ENCODE assay signal across 1 cellular context in the genomic region with DNA sequence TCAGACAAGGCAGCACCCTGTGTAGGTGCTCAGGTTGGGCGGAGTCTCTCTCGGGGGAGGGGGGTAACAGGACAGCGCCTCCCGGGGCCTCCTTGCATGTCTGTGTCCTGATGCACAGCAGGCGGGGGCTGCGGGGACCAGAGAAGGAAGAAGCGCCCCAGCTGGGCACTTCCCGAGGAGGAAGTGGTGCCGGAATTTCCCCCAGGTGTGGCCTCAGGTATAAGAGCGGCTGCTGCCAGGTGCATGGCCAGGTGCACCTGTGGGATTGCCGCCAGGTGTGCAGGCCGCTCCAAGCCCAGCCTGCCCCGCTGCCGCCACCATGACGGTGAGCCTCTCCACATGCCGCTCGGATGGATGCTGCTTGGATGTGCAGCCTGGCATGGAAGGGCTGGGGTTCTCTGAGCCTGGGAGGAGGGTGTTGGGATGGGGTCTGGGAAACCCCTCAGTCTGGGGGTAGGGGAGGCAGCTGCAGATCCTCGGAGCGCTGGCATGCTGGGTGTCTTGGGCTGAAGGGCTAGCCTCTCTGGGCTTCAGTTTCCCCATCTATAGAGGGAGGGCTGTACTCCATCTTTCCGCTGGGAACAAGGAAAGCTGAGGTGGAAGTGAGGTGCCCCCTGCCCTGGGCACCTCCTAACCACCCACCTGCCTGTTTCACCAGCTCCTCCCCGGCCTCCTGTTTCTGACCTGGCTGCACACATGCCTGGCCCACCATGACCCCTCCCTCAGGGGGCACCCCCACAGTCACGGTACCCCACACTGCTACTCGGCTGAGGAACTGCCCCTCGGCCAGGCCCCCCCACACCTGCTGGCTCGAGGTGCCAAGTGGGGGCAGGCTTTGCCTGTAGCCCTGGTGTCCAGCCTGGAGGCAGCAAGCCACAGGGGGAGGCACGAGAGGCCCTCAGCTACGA.
TF ChIP-seq lines count a peak whose summit lies in the region.

A gene with protein sequence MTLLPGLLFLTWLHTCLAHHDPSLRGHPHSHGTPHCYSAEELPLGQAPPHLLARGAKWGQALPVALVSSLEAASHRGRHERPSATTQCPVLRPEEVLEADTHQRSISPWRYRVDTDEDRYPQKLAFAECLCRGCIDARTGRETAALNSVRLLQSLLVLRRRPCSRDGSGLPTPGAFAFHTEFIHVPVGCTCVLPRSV (plus strand): TSS at position 250 of the 908 bp plus-strand sequence. CDS start 70 bp downstream, at position 320.

TF ChIP-seq in HepG2, 621 proteins besides CTCF, POLR2A, EP300 and RAD21 (continued from another document):
- TF ChIP-seq, protein P1, sequence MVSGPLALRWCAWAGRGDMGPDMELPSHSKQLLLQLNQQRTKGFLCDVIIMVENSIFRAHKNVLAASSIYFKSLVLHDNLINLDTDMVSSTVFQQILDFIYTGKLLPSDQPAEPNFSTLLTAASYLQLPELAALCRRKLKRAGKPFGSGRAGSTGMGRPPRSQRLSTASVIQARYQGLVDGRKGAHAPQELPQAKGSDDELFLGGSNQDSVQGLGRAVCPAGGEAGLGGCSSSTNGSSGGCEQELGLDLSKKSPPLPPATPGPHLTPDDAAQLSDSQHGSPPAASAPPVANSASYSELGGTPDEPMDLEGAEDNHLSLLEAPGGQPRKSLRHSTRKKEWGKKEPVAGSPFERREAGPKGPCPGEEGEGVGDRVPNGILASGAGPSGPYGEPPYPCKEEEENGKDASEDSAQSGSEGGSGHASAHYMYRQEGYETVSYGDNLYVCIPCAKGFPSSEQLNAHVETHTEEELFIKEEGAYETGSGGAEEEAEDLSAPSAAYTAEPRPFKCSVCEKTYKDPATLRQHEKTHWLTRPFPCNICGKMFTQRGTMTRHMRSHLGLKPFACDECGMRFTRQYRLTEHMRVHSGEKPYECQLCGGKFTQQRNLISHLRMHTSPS (CRISPR knock-in tag; IDR thresholded peaks at IDR 0.05; ENCODE audit: low read depth) = 0 out of 2 replicates have a peak, but pooled peaks have one; percentile 15
- TF ChIP-seq ZNF333 (CRISPR knock-in tag; IDR thresholded peaks at IDR 0.05; ENCODE audit: borderline replicate concordance) = no peak
- peak; percentile 43 for TF ChIP-seq ZFP36 (IDR thresholded peaks at IDR 0.05; ENCODE audit: borderline replicate concordance, low read depth, low read length, partially characterized antibody)
- peak; percentile 84; the same call in 1 of the 2 replicates for TF ChIP-seq ZNF768 (CRISPR knock-in tag; IDR thresholded peaks at IDR 0.05)
- TF ChIP-seq, protein P2, sequence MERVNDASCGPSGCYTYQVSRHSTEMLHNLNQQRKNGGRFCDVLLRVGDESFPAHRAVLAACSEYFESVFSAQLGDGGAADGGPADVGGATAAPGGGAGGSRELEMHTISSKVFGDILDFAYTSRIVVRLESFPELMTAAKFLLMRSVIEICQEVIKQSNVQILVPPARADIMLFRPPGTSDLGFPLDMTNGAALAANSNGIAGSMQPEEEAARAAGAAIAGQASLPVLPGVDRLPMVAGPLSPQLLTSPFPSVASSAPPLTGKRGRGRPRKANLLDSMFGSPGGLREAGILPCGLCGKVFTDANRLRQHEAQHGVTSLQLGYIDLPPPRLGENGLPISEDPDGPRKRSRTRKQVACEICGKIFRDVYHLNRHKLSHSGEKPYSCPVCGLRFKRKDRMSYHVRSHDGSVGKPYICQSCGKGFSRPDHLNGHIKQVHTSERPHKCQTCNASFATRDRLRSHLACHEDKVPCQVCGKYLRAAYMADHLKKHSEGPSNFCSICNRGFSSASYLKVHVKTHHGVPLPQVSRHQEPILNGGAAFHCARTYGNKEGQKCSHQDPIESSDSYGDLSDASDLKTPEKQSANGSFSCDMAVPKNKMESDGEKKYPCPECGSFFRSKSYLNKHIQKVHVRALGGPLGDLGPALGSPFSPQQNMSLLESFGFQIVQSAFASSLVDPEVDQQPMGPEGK (CRISPR knock-in tag; IDR thresholded peaks at IDR 0.05) = peak; percentile 19; the same call in 1 of the 2 replicates
- TF ChIP-seq HNRNPLL (IDR thresholded peaks at IDR 0.05; ENCODE audit: low read depth, low read length, poor library complexity, severe bottlenecking) = peak; percentile 15
- no peak for TF ChIP-seq PLRG1 (conservative IDR thresholded peaks at IDR 0.05)
- TF ChIP-seq, protein P3, sequence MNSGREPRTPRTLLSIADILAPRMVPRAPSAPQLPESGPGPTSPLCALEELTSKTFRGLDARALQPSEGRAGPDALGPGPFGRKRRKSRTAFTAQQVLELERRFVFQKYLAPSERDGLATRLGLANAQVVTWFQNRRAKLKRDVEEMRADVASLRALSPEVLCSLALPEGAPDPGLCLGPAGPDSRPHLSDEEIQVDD (CRISPR knock-in tag; IDR thresholded peaks at IDR 0.05; ENCODE audit: borderline replicate concordance) = 0 out of 2 replicates have a peak, but pooled peaks have one; percentile 45
- no peak for TF ChIP-seq NFKB2 (CRISPR knock-in tag; IDR thresholded peaks at IDR 0.05; ENCODE audit: borderline replicate concordance)
